7 cellular contexts compared by ENCODE assay signal in genomic region chr17:48259710-48260291, GRCh38.
DNase-seq lines count a peak whose midpoint lies in the region; ATAC-seq and TF ChIP-seq lines count a peak whose summit lies in the region.

No MANE protein-coding gene starts in this region.

- no peak overlapping the region for H3K4me3 ChIP-seq in astrocyte of the spinal cord (ENCODE audit: low read depth, low read length)

- TF ChIP-seq CTCF in GM12872 (IDR thresholded peaks at IDR 0.05; ENCODE audit: insufficient read depth, low read depth, low read length) (peak; percentile 63), astrocyte of the spinal cord (IDR thresholded peaks at IDR 0.05; ENCODE audit: low read depth, low read length) (peak; percentile 69), mesothelial cell of epicardium (IDR thresholded peaks at IDR 0.05; ENCODE audit: unreplicated experiment) (peak; percentile 64)

- H3K27ac Mint-ChIP-seq in mesothelial cell of epicardium, result peak overlapping the region; percentile 34

- no peaks in the 10 kb centered on the region for H3K9me3 Mint-ChIP-seq in mesothelial cell of epicardium

- no peaks in the 10 kb centered on the region for H3K36me3 Mint-ChIP-seq in mesothelial cell of epicardium

- peak; percentile 79 for DNase-seq in NCI-H146 (lab: John Stamatoyannopoulos, UW)
- DNase-seq in astrocyte of the spinal cord (ENCODE audit: low read depth, low spot score), result peak; percentile 72
- DNase-seq in mesothelial cell of epicardium (ENCODE audit: low spot score in 2 of 2, unreplicated experiment in 2 of 2), result no peak
- DNase-seq in T-helper 9 cell, result no peak
- no peak for DNase-seq in HuH-7.5 (ENCODE audit: low spot score)

- in situ Hi-C loops in astrocyte of the spinal cord (cut with HindIII; ENCODE audit: low sequenced_read_pairs), result no loop called here

- no peak overlapping the region for H3K4me3 Mint-ChIP-seq in mesothelial cell of epicardium

- ATAC-seq in HG02973 (IDR thresholded peaks at IDR 0.05; ENCODE audit: unreplicated experiment), result no peak

- H3K4me1 Mint-ChIP-seq in mesothelial cell of epicardium, result peaks cover 62% of the 10 kb centered on the region

- no peaks in the 10 kb centered on the region for H3K27me3 Mint-ChIP-seq in mesothelial cell of epicardium (ENCODE audit: low read depth)

Comparison
In these comparisons a context has a peak if more than half of its experiments do, and no peak if none do; other contexts are left out.
1. DNase-seq: peak in NCI-H146 (single experiment) and astrocyte of the spinal cord (single experiment); none in mesothelial cell of epicardium (0 of 2), T-helper 9 cell (single experiment) and HuH-7.5 (single experiment).
2. Peak in every context shown above with its lines, with median percentiles within 50 percentile points of each other: CTCF ChIP-seq.